Comparison of ENCODE assay signal across 29 cellular contexts in genomic region chr2:101270700-101271259, GRCh38. TPM values are rescaled to one million over a fixed set of nuclear protein-coding genes. Genes with fewer than 3 reads are reported as not detected.
A peak's percentile ranks its signal among the peaks of the same experiment; 100 is the strongest.
DNase-seq lines count a peak whose midpoint lies in the region; ATAC-seq and TF ChIP-seq lines count a peak whose summit lies in the region.
"Had no signal": no experiment of that assay in that cellular context is flagged by ENCODE, and none has a peak within 500 bp of the region (broad histone marks: within the 10 kb centered on the region; RNA-seq: fewer than 3 reads in every experiment).

No MANE protein-coding gene starts in this region.

- no peak for TF ChIP-seq EP300 in esophagus muscularis mucosa (IDR thresholded peaks at IDR 0.05)

- no peak overlapping the region for H3K9ac ChIP-seq in MM.1S (ENCODE audit: low read length)

- H3K27me3 ChIP-seq in esophagus muscularis mucosa (no peaks in the 10 kb centered on the region), MM.1S (replicated peaks; ENCODE audit: insufficient read depth, low read length) (no peaks in the 10 kb centered on the region)
- H3K27me3 ChIP-seq: adrenal gland, BE2C, heart left ventricle, tibial artery, vagina had no signal

- H3F3A ChIP-seq in MM.1S (ENCODE audit: insufficient read depth, low read length) = no peaks in the 10 kb centered on the region; the same call in 1 of the 2 replicates

- H3K9me3 Mint-ChIP-seq in activated naive CD8-positive, alpha-beta T cell treated with anti-CD3 and anti-CD28 coated beads, Interleukin-2, amount 10 ng/mL, durations not matched to agents 7 days and 5 days = no peaks in the 10 kb centered on the region
- no peaks in the 10 kb centered on the region for H3K9me3 Mint-ChIP-seq in activated naive CD8-positive, alpha-beta T cell treated with anti-CD3 and anti-CD28 coated beads, Interleukin-2, amount 50 U/mL, for 24 hours
- no peaks in the 10 kb centered on the region for H3K9me3 Mint-ChIP-seq in T-cell
- no peaks in the 10 kb centered on the region for H3K9me3 Mint-ChIP-seq in stimulated activated memory B cell treated with anti-CD40 and anti-IgM and Interleukin-4, amounts not matched to agents 10 μg/mL and 1 μg/mL and 100 μg/mL, for 72 hours
- H3K9me3 Mint-ChIP-seq: dendritic cell treated with granulocyte-macrophage colony-stimulating factor and Interleukin-4, amounts not matched to agents 40 ng/mL and 50 ng/mL, for 4 days had no signal

- H3K4me3 Mint-ChIP-seq in activated naive CD8-positive, alpha-beta T cell treated with anti-CD3 and anti-CD28 coated beads, Interleukin-2, amount 10 ng/mL, durations not matched to agents 7 days and 5 days = no peak overlapping the region
- H3K4me3 Mint-ChIP-seq in activated naive CD8-positive, alpha-beta T cell treated with anti-CD3 and anti-CD28 coated beads, Interleukin-2, amount 50 U/mL, for 24 hours = no peak overlapping the region
- H3K4me3 Mint-ChIP-seq in T-cell = no peak overlapping the region
- no peak overlapping the region for H3K4me3 Mint-ChIP-seq in stimulated activated memory B cell treated with anti-CD40 and anti-IgM and Interleukin-4, amounts not matched to agents 10 μg/mL and 1 μg/mL and 100 μg/mL, for 72 hours
- H3K4me3 Mint-ChIP-seq: dendritic cell treated with granulocyte-macrophage colony-stimulating factor and Interleukin-4, amounts not matched to agents 40 ng/mL and 50 ng/mL, for 4 days had no signal

- TF ChIP-seq POLR2A in esophagus muscularis mucosa (IDR thresholded peaks at IDR 0.05; ENCODE audit: low read depth) = no peak

- peaks cover 0 to 6% (median 0%) of the 10 kb centered on the region in 4 donors for H3K4me1 ChIP-seq in esophagus muscularis mucosa
- H3K4me1 ChIP-seq in MM.1S (ENCODE audit: low read length) = no peaks in the 10 kb centered on the region
- H3K4me1 ChIP-seq: adrenal gland, BE2C, tibial artery, vagina had no signal

- H3K27ac ChIP-seq in esophagus muscularis mucosa (replicated peaks in 1 of 4) (no peak overlapping the region), MM.1S (ENCODE audit: low read length) (no peak overlapping the region)
- H3K27ac ChIP-seq: adrenal gland, heart left ventricle, SK-N-MC, tibial artery, vagina had no signal

- intact Hi-C loops in esophagus muscularis mucosa (cut with DNase I) = no loop called here

- WGBS in esophagus muscularis mucosa = 94% methylated on average over 8 of the region's 8 CpGs

- no peak overlapping the region for H2AFZ ChIP-seq in MM.1S (ENCODE audit: low read length)

- peaks cover 47% of the 10 kb centered on the region for H3K4me1 Mint-ChIP-seq in activated naive CD8-positive, alpha-beta T cell treated with anti-CD3 and anti-CD28 coated beads, Interleukin-2, amount 10 ng/mL, durations not matched to agents 7 days and 5 days
- peaks cover 43% of the 10 kb centered on the region for H3K4me1 Mint-ChIP-seq in activated naive CD8-positive, alpha-beta T cell treated with anti-CD3 and anti-CD28 coated beads, Interleukin-2, amount 50 U/mL, for 24 hours
- H3K4me1 Mint-ChIP-seq in T-cell = peaks cover 31 to 50% (median 44%) of the 10 kb centered on the region in 3 donors
- H3K4me1 Mint-ChIP-seq in stimulated activated memory B cell treated with anti-CD40 and anti-IgM and Interleukin-4, amounts not matched to agents 10 μg/mL and 1 μg/mL and 100 μg/mL, for 72 hours = peaks cover 15% of the 10 kb centered on the region

- H3K9me3 ChIP-seq in esophagus muscularis mucosa (no peaks in the 10 kb centered on the region), MM.1S (replicated peaks; ENCODE audit: insufficient read depth, low read length) (no peaks in the 10 kb centered on the region)
- H3K9me3 ChIP-seq: adrenal gland, BE2C, heart left ventricle, tibial artery, vagina had no signal

- H3K4me2 ChIP-seq in MM.1S (ENCODE audit: low read depth, low read length) = no peak overlapping the region
- H3K4me2 ChIP-seq: smooth muscle cell had no signal

- no peak for ATAC-seq in activated naive CD8-positive, alpha-beta T cell treated with anti-CD3 and anti-CD28 coated beads, Interleukin-2, amount 10 ng/mL, durations not matched to agents 7 days and 5 days (ENCODE audit: low read depth)
- no peak for ATAC-seq in activated naive CD8-positive, alpha-beta T cell treated with anti-CD3 and anti-CD28 coated beads, Interleukin-2, amount 50 U/mL, for 24 hours
- ATAC-seq in T-cell (replicated peaks in 1 of 4) = no peak
- no peak for ATAC-seq in stimulated activated memory B cell treated with anti-CD40 and anti-IgM and Interleukin-4, amounts not matched to agents 10 μg/mL and 1 μg/mL and 100 μg/mL, for 72 hours
- ATAC-seq: esophagus mucosa, heart left ventricle, PC-3 had no signal

- POLR2A ChIA-PET in activated naive CD8-positive, alpha-beta T cell treated with anti-CD3 and anti-CD28 coated beads, Interleukin-2, amount 10 ng/mL, durations not matched to agents 7 days and 5 days (lab: Charles Lee) = interaction anchor here (0.6 to 4.3 kb wide), 3 partner anchors 10 to 38 kb away, joined by 3 to 20 read pairs (median 5); partner anchors contain the start of genes CNOT11 and RNF149
- POLR2A ChIA-PET in T-cell (lab: Charles Lee) = interaction anchor here (0.6 to 1.2 kb wide), 5 partner anchors 10 to 268 kb away, joined by 3 to 12 read pairs (median 3); no protein-coding TSS in a partner anchor

- H3K4me3 ChIP-seq in esophagus muscularis mucosa (no peak overlapping the region), MM.1S (ENCODE audit: low read length) (no peak overlapping the region)
- H3K4me3 ChIP-seq: adrenal gland, heart left ventricle, SK-N-MC, smooth muscle cell, tibial artery, vagina had no signal

- peaks cover 41% of the 10 kb centered on the region for H3K36me3 Mint-ChIP-seq in activated naive CD8-positive, alpha-beta T cell treated with anti-CD3 and anti-CD28 coated beads, Interleukin-2, amount 10 ng/mL, durations not matched to agents 7 days and 5 days
- peaks cover 55% of the 10 kb centered on the region for H3K36me3 Mint-ChIP-seq in activated naive CD8-positive, alpha-beta T cell treated with anti-CD3 and anti-CD28 coated beads, Interleukin-2, amount 50 U/mL, for 24 hours (ENCODE audit: low read depth)
- peaks cover 44% of the 10 kb centered on the region for H3K36me3 Mint-ChIP-seq in T-cell
- H3K36me3 Mint-ChIP-seq in stimulated activated memory B cell treated with anti-CD40 and anti-IgM and Interleukin-4, amounts not matched to agents 10 μg/mL and 1 μg/mL and 100 μg/mL, for 72 hours = peaks cover 48% of the 10 kb centered on the region

- H3K79me2 ChIP-seq in MM.1S (ENCODE audit: low read length) = 0 out of 2 replicates have a peak, but pooled peaks cover 2% of the 10 kb centered on the region

- no peaks in the 10 kb centered on the region for H3K9me2 ChIP-seq in MM.1S (replicated peaks; ENCODE audit: insufficient read depth, low read length)

- DNase-seq in activated naive CD8-positive, alpha-beta T cell treated with anti-CD3 and anti-CD28 coated beads, Interleukin-2, amount 10 ng/mL, durations not matched to agents 7 days and 5 days = no peak
- no peak for DNase-seq in activated naive CD8-positive, alpha-beta T cell treated with anti-CD3 and anti-CD28 coated beads, Interleukin-2, amount 50 U/mL, for 24 hours
- no peak for DNase-seq in T-cell
- DNase-seq in esophagus muscularis mucosa (ENCODE audit: extremely low spot score) = peak; percentile 29
- DNase-seq in MV-4-11 (lab: John Stamatoyannopoulos, UW) = no peak
- no peak for DNase-seq in DMS114 treated with DMSO at 0.1 percent for 48 hours (lab: John Stamatoyannopoulos, UW; ENCODE audit: unreplicated experiment)
- DNase-seq in MM.1S = no peak
- DNase-seq: activated CD8-positive, alpha-beta memory T cell treated with anti-CD3 and anti-CD28 coated beads for 24 hours; activated gamma-delta T cell; activated T-cell treated with anti-CD3 and anti-CD28 coated beads for 4 hours; adrenal gland; BE2C; DMS79; foreskin fibroblast; HCEC 1CT; heart left ventricle; kidney; NCI-H1436; NCI-H2081 treated with DMSO at 0.1 percent for 48 hours; NCI-H2227 treated with DMSO at 0.1 percent for 48 hours; NCI-H526 treated with DMSO at 0.1 percent for 48 hours; PC-3; tibial artery had no signal

- no peak for TF ChIP-seq CTCF in esophagus muscularis mucosa (IDR thresholded peaks at IDR 0.05)
- TF ChIP-seq CTCF in MM.1S (IDR thresholded peaks at IDR 0.05; ENCODE audit: low read length) = no peak

- H3K27ac Mint-ChIP-seq in activated naive CD8-positive, alpha-beta T cell treated with anti-CD3 and anti-CD28 coated beads, Interleukin-2, amount 10 ng/mL, durations not matched to agents 7 days and 5 days = peak overlapping the region; percentile 57
- H3K27ac Mint-ChIP-seq in activated naive CD8-positive, alpha-beta T cell treated with anti-CD3 and anti-CD28 coated beads, Interleukin-2, amount 50 U/mL, for 24 hours = no peak overlapping the region
- H3K27ac Mint-ChIP-seq in T-cell = peak overlapping the region; percentile 60 to 62
- peak overlapping the region; percentile 30 for H3K27ac Mint-ChIP-seq in stimulated activated memory B cell treated with anti-CD40 and anti-IgM and Interleukin-4, amounts not matched to agents 10 μg/mL and 1 μg/mL and 100 μg/mL, for 72 hours
- H3K27ac Mint-ChIP-seq: dendritic cell treated with granulocyte-macrophage colony-stimulating factor and Interleukin-4, amounts not matched to agents 40 ng/mL and 50 ng/mL, for 4 days had no signal

- no peaks in the 10 kb centered on the region for H4K20me1 ChIP-seq in MM.1S (ENCODE audit: insufficient read depth, low read length)

- H3K27me3 Mint-ChIP-seq in activated naive CD8-positive, alpha-beta T cell treated with anti-CD3 and anti-CD28 coated beads, Interleukin-2, amount 10 ng/mL, durations not matched to agents 7 days and 5 days = no peaks in the 10 kb centered on the region
- no peaks in the 10 kb centered on the region for H3K27me3 Mint-ChIP-seq in activated naive CD8-positive, alpha-beta T cell treated with anti-CD3 and anti-CD28 coated beads, Interleukin-2, amount 50 U/mL, for 24 hours
- H3K27me3 Mint-ChIP-seq in T-cell = no peaks in the 10 kb centered on the region
- H3K27me3 Mint-ChIP-seq in stimulated activated memory B cell treated with anti-CD40 and anti-IgM and Interleukin-4, amounts not matched to agents 10 μg/mL and 1 μg/mL and 100 μg/mL, for 72 hours = no peaks in the 10 kb centered on the region
- H3K27me3 Mint-ChIP-seq: dendritic cell treated with granulocyte-macrophage colony-stimulating factor and Interleukin-4, amounts not matched to agents 40 ng/mL and 50 ng/mL, for 4 days had no signal

- CTCF ChIA-PET in T-cell (lab: Charles Lee) = interaction anchor here in 1 of 2 donors (0.7 to 1.7 kb wide), 2 partner anchors 17 to 120 kb away, joined by 3 read pairs; no protein-coding TSS in a partner anchor

- peaks cover 49 to 90% (median 73%) of the 10 kb centered on the region in 4 donors for H3K36me3 ChIP-seq in esophagus muscularis mucosa
- H3K36me3 ChIP-seq in MM.1S (replicated peaks; ENCODE audit: insufficient read depth, low read length) = peaks cover 3% of the 10 kb centered on the region; the same call in 1 of the 2 replicates

RNA-seq across cellular contexts. Expression of gene CNOT11, which starts 18.1 kb away (rescaled TPM):
- 10 to 100 TPM; 64.2 to 65.0 TPM for total RNA-seq in activated naive CD8-positive, alpha-beta T cell treated with anti-CD3 and anti-CD28 coated beads, Interleukin-2, amount 10 ng/mL, durations not matched to agents 7 days and 5 days
- total RNA-seq in T-cell (10 to 100 TPM; 45.8 to 52.5 (median 50.7) TPM), esophagus muscularis mucosa (10 to 100 TPM; 25.7 to 35.8 (median 29.0) TPM)

RNA-seq across cellular contexts. Expression of gene RNF149, which starts 37.7 kb away (rescaled TPM):
- total RNA-seq in activated naive CD8-positive, alpha-beta T cell treated with anti-CD3 and anti-CD28 coated beads, Interleukin-2, amount 10 ng/mL, durations not matched to agents 7 days and 5 days = 10 to 100 TPM; 90.1 to 90.3 TPM
- 100 to 1,000 TPM; 114 to 139 (median 123) TPM for total RNA-seq in T-cell
- 10 to 100 TPM; 29.5 to 66.6 (median 40.0) TPM for total RNA-seq in esophagus muscularis mucosa
